24 cellular contexts compared by ENCODE assay signal in the genomic region with DNA sequence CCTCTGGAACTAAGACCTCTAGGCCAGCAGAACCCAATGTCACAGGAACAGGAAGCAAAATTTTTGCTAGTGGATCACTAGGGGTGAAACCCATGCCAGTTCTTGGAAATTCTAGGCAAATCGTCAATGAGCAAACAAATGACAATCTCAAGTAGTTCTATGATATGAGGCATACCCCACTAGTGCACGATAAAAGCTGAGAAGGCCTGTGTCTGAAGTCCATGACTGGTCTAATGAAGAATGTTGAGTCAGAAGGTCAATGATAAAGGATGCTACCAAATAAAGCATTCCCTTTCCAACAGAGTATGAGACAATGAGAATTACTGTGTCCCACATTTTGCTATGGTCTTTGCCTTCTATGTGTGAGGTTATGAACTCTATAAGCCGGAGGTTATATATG.
"Had no signal": no experiment of that assay in that cellular context is flagged by ENCODE, and none has a peak within 500 bp of the region (broad histone marks: within the 10 kb centered on the region; RNA-seq: fewer than 3 reads in every experiment).

No MANE protein-coding gene starts in this region.

- H3K36me3 ChIP-seq: adrenal gland, cardiac muscle cell, ovary, right atrium auricular region, vagina, WERI-Rb-1 had no signal

- H3K4me1 Mint-ChIP-seq: immature natural killer cell; natural killer cell; stimulated activated naive B cell treated with anti-CD40 and anti-IgM and Interleukin-4, amounts not matched to agents 10 μg/mL and 1 μg/mL and 100 μg/mL, for 72 hours had no signal

- H3K27me3 ChIP-seq: adrenal gland, cardiac muscle cell, foreskin keratinocyte, hepatocyte, ovary, right atrium auricular region, testis, vagina had no signal

- H3K4me3 ChIP-seq: adrenal gland, cardiac muscle cell, hepatocyte, ovary, psoas muscle, right atrium auricular region, testis, vagina had no signal

- H3K4me1 ChIP-seq: adrenal gland, foreskin keratinocyte, psoas muscle, right atrium auricular region, testis, vagina had no signal

- H3K9me3 Mint-ChIP-seq: activated naive CD4-positive, alpha-beta T cell treated with anti-CD3 and anti-CD28 coated beads, Interleukin-2, amount 50 U/mL, for 72 hours had no signal

- H3K27me3 Mint-ChIP-seq: stimulated activated naive B cell treated with anti-CD40 and anti-IgM and Interleukin-4, amounts not matched to agents 10 μg/mL and 1 μg/mL and 100 μg/mL, for 72 hours; type B pancreatic cell had no signal

- H3K4me3 Mint-ChIP-seq: activated CD8-positive, alpha-beta T cell treated with anti-CD3 and anti-CD28 coated beads, Interleukin-2, amount 10 ng/mL, durations not matched to agents 7 days and 5 days; immature natural killer cell; natural killer cell; stimulated activated naive B cell treated with anti-CD40 and anti-IgM and Interleukin-4, amounts not matched to agents 10 μg/mL and 1 μg/mL and 100 μg/mL, for 72 hours; type B pancreatic cell had no signal

- H2AFZ ChIP-seq: hepatocyte had no signal

- H3K27ac ChIP-seq: adrenal gland, cardiac muscle cell, foreskin keratinocyte, hepatocyte, ovary, psoas muscle, right atrium auricular region, testis, vagina, WERI-Rb-1 had no signal

- H3K79me2 ChIP-seq: hepatocyte had no signal

- H3K4me2 ChIP-seq: hepatocyte had no signal

- H3K27ac Mint-ChIP-seq: activated CD8-positive, alpha-beta T cell treated with anti-CD3 and anti-CD28 coated beads, Interleukin-2, amount 10 ng/mL, durations not matched to agents 7 days and 5 days; activated naive CD4-positive, alpha-beta T cell treated with anti-CD3 and anti-CD28 coated beads, Interleukin-2, amount 50 U/mL, for 72 hours; immature natural killer cell; natural killer cell; stimulated activated naive B cell treated with anti-CD40 and anti-IgM and Interleukin-4, amounts not matched to agents 10 μg/mL and 1 μg/mL and 100 μg/mL, for 72 hours; type B pancreatic cell had no signal

- DNase-seq: activated CD4-positive, alpha-beta T cell treated with anti-CD3 and anti-CD28 coated beads for 1 hour; activated CD4-positive, alpha-beta T cell treated with anti-CD3 and anti-CD28 coated beads, Interleukin-2, amount 50 U/mL, for 1 hour; activated CD8-positive, alpha-beta T cell treated with anti-CD3 and anti-CD28 coated beads, Interleukin-2, amount 10 ng/mL, durations not matched to agents 7 days and 5 days; activated T-cell treated with anti-CD3 and anti-CD28 coated beads, Interleukin-2, amount 50 U/mL, for 1 hour; adrenal gland; effector CD4-positive, alpha-beta T cell; immature natural killer cell; left ventricle myocardium superior; mammary epithelial cell; midbrain; natural killer cell; ovary; psoas muscle; stimulated activated naive B cell treated with anti-CD40 and anti-IgM and Interleukin-4, amounts not matched to agents 10 μg/mL and 1 μg/mL and 100 μg/mL, for 72 hours; T-helper 2 cell; testis; WERI-Rb-1 had no signal

- H3K36me3 Mint-ChIP-seq: activated naive CD4-positive, alpha-beta T cell treated with anti-CD3 and anti-CD28 coated beads, Interleukin-2, amount 50 U/mL, for 72 hours; immature natural killer cell; natural killer cell; type B pancreatic cell had no signal

- H3K9me3 ChIP-seq: adrenal gland, ovary, psoas muscle, right atrium auricular region, testis, vagina had no signal
